22 cellular contexts compared by ENCODE assay signal in the genomic region with DNA sequence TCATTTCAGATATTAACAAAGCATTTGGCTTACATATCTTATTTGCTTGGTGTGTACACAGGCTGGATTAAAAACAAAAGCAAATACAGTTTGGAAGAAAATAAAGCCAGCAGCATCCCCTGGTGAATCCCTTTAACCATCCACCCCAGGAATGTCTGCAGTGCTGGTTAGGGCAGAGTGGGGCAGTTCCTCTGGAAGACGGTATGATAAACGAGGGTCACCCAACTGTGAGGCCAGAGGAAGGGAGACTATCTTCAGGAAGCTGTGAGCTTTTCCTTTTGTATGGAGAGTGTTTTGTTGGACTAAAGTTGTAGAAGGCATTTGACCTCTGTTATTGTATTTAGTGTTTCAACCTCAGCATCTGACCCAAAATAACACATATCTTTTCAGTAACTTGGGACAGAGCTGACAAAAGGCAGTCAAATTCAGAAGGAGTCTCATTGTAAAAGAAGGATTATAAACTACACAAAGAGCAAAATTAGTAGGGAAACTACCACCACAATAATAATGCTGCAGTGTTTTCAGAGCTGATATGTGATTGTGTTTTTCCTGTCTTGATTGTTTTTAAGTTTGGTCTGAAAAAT.
DNase-seq lines count a peak whose midpoint lies in the region; ATAC-seq, FAIRE-seq and TF ChIP-seq lines count a peak whose summit lies in the region.
"Had no signal": no experiment of that assay in that cellular context is flagged by ENCODE, and none has a peak within 500 bp of the region (broad histone marks: within the 10 kb centered on the region; RNA-seq: fewer than 3 reads in every experiment).

No MANE protein-coding gene starts in this region.

- no peaks in the 10 kb centered on the region for H3K27me3 ChIP-seq in HUES64 (ENCODE audit: insufficient read depth, low read length)
- H3K27me3 ChIP-seq in HepG2 (ENCODE audit: control insufficient read depth in 1 of 2, insufficient read depth in 2 of 2, low read length in 2 of 2): no peaks in the 10 kb centered on the region
- no peaks in the 10 kb centered on the region for H3K27me3 ChIP-seq in subcutaneous abdominal adipose tissue (ENCODE audit: control insufficient read depth in 5 of 5, insufficient read depth in 4 of 5, low read length in 5 of 5)
- H3K27me3 ChIP-seq in A673 (replicated peaks; ENCODE audit: insufficient read depth, low read depth, low read length, poor library complexity): no peaks in the 10 kb centered on the region
- H3K27me3 ChIP-seq: right atrium auricular region, transverse colon had no signal

- no peak overlapping the region for H3K4me2 ChIP-seq in HepG2 (ENCODE audit: low read depth, low read length)

- H3K4me1 Mint-ChIP-seq in dendritic cell treated with granulocyte-macrophage colony-stimulating factor and Interleukin-4, amounts not matched to agents 40 ng/mL and 50 ng/mL, for 4 days (ENCODE audit: low read depth): peaks cover 31% of the 10 kb centered on the region

- H2AFZ ChIP-seq in HepG2 (ENCODE audit: low read length): no peak overlapping the region

- BruUV-seq in HepG2 (replicated peaks; lab: Mats Ljungman, UMichigan): no TSS peak
- BruUV-seq in A673 (replicated peaks; lab: Mats Ljungman, UMichigan): no TSS peak

- peak overlapping the region; percentile 27 for H3K27ac Mint-ChIP-seq in dendritic cell treated with granulocyte-macrophage colony-stimulating factor and Interleukin-4, amounts not matched to agents 40 ng/mL and 50 ng/mL, for 4 days
- H3K27ac Mint-ChIP-seq: activated B cell treated with CpG ODN at 0.5 μM for 24 hours; activated CD4-positive, alpha-beta memory T cell treated with anti-CD3 and anti-CD28 coated beads, Interleukin-2, amount 10 ng/mL, durations not matched to agents 7 days and 5 days; B cell; stimulated activated memory B cell treated with anti-CD40 and anti-IgM and Interleukin-4, amounts not matched to agents 10 μg/mL and 1 μg/mL and 100 μg/mL, for 72 hours; T-helper 1 cell treated with Interleukin-12 subunit alpha and Interleukin-12 subunit beta and Interleukin-4 antibody, amounts not matched to agents 30 μg/mL and 1 μg/mL, for 36 hours had no signal

- no peaks in the 10 kb centered on the region for H4K20me1 ChIP-seq in HepG2 (ENCODE audit: insufficient read depth, low read length)

- CTCF ChIA-PET in HepG2 (lab: Yijun Ruan, JAX; ENCODE audit: low intra/inter-chr PET ratio, low total read pairs) (no interaction called here), A673 (lab: Charles Lee) (no interaction called here)

- H3K36me3 ChIP-seq in HUES64 (ENCODE audit: insufficient read depth, low read length) (no peaks in the 10 kb centered on the region), HepG2 (replicated peaks in 1 of 2; ENCODE audit: control insufficient read depth in 1 of 2, insufficient read depth in 2 of 2, low read length in 2 of 2) (no peaks in the 10 kb centered on the region), subcutaneous abdominal adipose tissue (ENCODE audit: control insufficient read depth in 5 of 5, insufficient read depth in 5 of 5, low read length in 5 of 5) (no peaks in the 10 kb centered on the region), A673 (ENCODE audit: insufficient read depth, low read length, poor library complexity, severe bottlenecking) (no peaks in the 10 kb centered on the region)
- H3K36me3 ChIP-seq: right atrium auricular region, transverse colon had no signal

- no peak overlapping the region for H3K4me3 Mint-ChIP-seq in dendritic cell treated with granulocyte-macrophage colony-stimulating factor and Interleukin-4, amounts not matched to agents 40 ng/mL and 50 ng/mL, for 4 days
- H3K4me3 Mint-ChIP-seq: activated B cell treated with CpG ODN at 0.5 μM for 24 hours; activated CD4-positive, alpha-beta memory T cell treated with anti-CD3 and anti-CD28 coated beads, Interleukin-2, amount 10 ng/mL, durations not matched to agents 7 days and 5 days; activated T-cell treated with anti-CD3 and anti-CD28 coated beads, Interleukin-2, amount 50 U/mL, for 4 hours; B cell; stimulated activated memory B cell treated with anti-CD40 and anti-IgM and Interleukin-4, amounts not matched to agents 10 μg/mL and 1 μg/mL and 100 μg/mL, for 72 hours; T-helper 1 cell treated with Interleukin-12 subunit alpha and Interleukin-12 subunit beta and Interleukin-4 antibody, amounts not matched to agents 30 μg/mL and 1 μg/mL, for 36 hours had no signal

- 11% methylated on average over 2 of the region's 2 CpGs for WGBS in HUES64
- 83% methylated on average over 2 of the region's 2 CpGs for WGBS in HepG2 (ENCODE audit: low lambda C conversion rate)

- peak; percentile 23; the same call in 1 of the 2 replicates for TF ChIP-seq CTCF in HepG2 (CRISPR knock-in tag; IDR thresholded peaks at IDR 0.05)
- TF ChIP-seq CTCF in A673 (conservative IDR thresholded peaks at IDR 0.05; ENCODE audit: low read depth, low read length): no peak

- DNase-seq in HepG2 (ENCODE audit: low spot score) (no peak), NCI-H1417 (lab: John Stamatoyannopoulos, UW) (no peak), SHP77 treated with DMSO at 0.1 percent for 48 hours (lab: John Stamatoyannopoulos, UW) (no peak), A673 (ENCODE audit: low spot score) (no peak)
- DNase-seq: activated B cell treated with CpG ODN at 0.5 μM for 24 hours; activated CD4-positive, alpha-beta memory T cell treated with anti-CD3 and anti-CD28 coated beads, Interleukin-2, amount 10 ng/mL, durations not matched to agents 7 days and 5 days; activated naive CD4-positive, alpha-beta T cell treated with anti-CD3 and anti-CD28 coated beads, Interleukin-2, amount 50 U/mL, for 16 hours; activated T-cell treated with anti-CD3 and anti-CD28 coated beads, Interleukin-2, amount 50 U/mL, for 4 hours; COR-L47; left colon; NCI-H1092; NCI-H510A treated with DMSO at 0.1 percent for 48 hours; transverse colon had no signal

- H3K4me3 ChIP-seq in HUES64 (ENCODE audit: low read length): no peak overlapping the region
- no peak overlapping the region for H3K4me3 ChIP-seq in HepG2 (replicated peaks in 1 of 3; ENCODE audit: insufficient read depth in 1 of 3, low read depth in 2 of 3, low read length in 3 of 3)
- no peak overlapping the region for H3K4me3 ChIP-seq in subcutaneous abdominal adipose tissue (ENCODE audit: low read depth in 1 of 5, low read length in 5 of 5)
- H3K4me3 ChIP-seq in A673 (ENCODE audit: low read depth, low read length, poor library complexity, severe bottlenecking): no peak overlapping the region
- H3K4me3 ChIP-seq: right atrium auricular region, transverse colon had no signal

- H3K79me2 ChIP-seq in HepG2 (ENCODE audit: insufficient read depth, low read length): peaks cover 97% of the 10 kb centered on the region

- peak; percentile 37; the same call in 2 of the 3 replicates for ATAC-seq in HepG2
- ATAC-seq: activated T-cell treated with anti-CD3 and anti-CD28 coated beads, Interleukin-2, amount 50 U/mL, for 4 hours; left colon; Right ventricle myocardium inferior; stimulated activated memory B cell treated with anti-CD40 and anti-IgM and Interleukin-4, amounts not matched to agents 10 μg/mL and 1 μg/mL and 100 μg/mL, for 72 hours had no signal

- peaks cover 11% of the 10 kb centered on the region for H3K9me3 Mint-ChIP-seq in dendritic cell treated with granulocyte-macrophage colony-stimulating factor and Interleukin-4, amounts not matched to agents 40 ng/mL and 50 ng/mL, for 4 days
- H3K9me3 Mint-ChIP-seq: activated B cell treated with CpG ODN at 0.5 μM for 24 hours; activated CD4-positive, alpha-beta memory T cell treated with anti-CD3 and anti-CD28 coated beads, Interleukin-2, amount 10 ng/mL, durations not matched to agents 7 days and 5 days; activated T-cell treated with anti-CD3 and anti-CD28 coated beads, Interleukin-2, amount 50 U/mL, for 4 hours; T-helper 1 cell treated with Interleukin-12 subunit alpha and Interleukin-12 subunit beta and Interleukin-4 antibody, amounts not matched to agents 30 μg/mL and 1 μg/mL, for 36 hours had no signal

- no peaks in the 10 kb centered on the region for H3K36me3 Mint-ChIP-seq in dendritic cell treated with granulocyte-macrophage colony-stimulating factor and Interleukin-4, amounts not matched to agents 40 ng/mL and 50 ng/mL, for 4 days (ENCODE audit: low read depth)
- H3K36me3 Mint-ChIP-seq: stimulated activated memory B cell treated with anti-CD40 and anti-IgM and Interleukin-4, amounts not matched to agents 10 μg/mL and 1 μg/mL and 100 μg/mL, for 72 hours had no signal

- no peak for TF ChIP-seq POLR2A in HepG2 (IDR thresholded peaks at IDR 0.05; ENCODE audit: insufficient read depth in 1 of 2, low read depth in 2 of 2, low read length in 2 of 2)

- H3K9me3 ChIP-seq in HUES64 (ENCODE audit: insufficient read depth, low read depth, low read length): no peaks in the 10 kb centered on the region
- H3K9me3 ChIP-seq in HepG2 (ENCODE audit: low read length): no peaks in the 10 kb centered on the region
- no peaks in the 10 kb centered on the region for H3K9me3 ChIP-seq in subcutaneous abdominal adipose tissue (ENCODE audit: control insufficient read depth in 5 of 5, low read length in 5 of 5)
- peaks cover 4% of the 10 kb centered on the region for H3K9me3 ChIP-seq in A673 (ENCODE audit: low read depth, low read length, poor library complexity, severe bottlenecking)
- H3K9me3 ChIP-seq: transverse colon had no signal

- POLR2A ChIA-PET in HepG2 (lab: Yijun Ruan, JAX): no interaction called here
- POLR2A ChIA-PET in A673 (lab: Charles Lee; ENCODE audit: low non-redundant PET): no interaction called here

- no peak for TF ChIP-seq RAD21 in HepG2 (CRISPR knock-in tag; IDR thresholded peaks at IDR 0.05)

- H3K27ac ChIP-seq in HUES64 (ENCODE audit: low read depth, low read length) (peak overlapping the region; percentile 43; the same call in 1 of the 2 replicates), HepG2 (ENCODE audit: extremely low read length, insufficient read depth, low read length) (no peak overlapping the region), subcutaneous abdominal adipose tissue (ENCODE audit: low read depth, low read length) (peak overlapping the region; percentile 12), A673 (ENCODE audit: low read depth, low read length, poor library complexity, severe bottlenecking) (no peak overlapping the region)
- H3K27ac ChIP-seq: right atrium auricular region, transverse colon had no signal

- no peak for TF ChIP-seq EP300 in HepG2 (IDR thresholded peaks at IDR 0.05; ENCODE audit: low read depth in 2 of 2, low read length in 2 of 2)
- TF ChIP-seq EP300 in HepG2 (CRISPR knock-in tag; IDR thresholded peaks at IDR 0.05; ENCODE audit: borderline replicate concordance): no peak

- in situ Hi-C loops in HepG2 (cut with HindIII; ENCODE audit: extremely low pct_ligation_motif_present, low pct_unique_long_range_greater_than_20kb): no loop called here

- H3K9ac ChIP-seq in HUES64 (ENCODE audit: low read depth, low read length): no peak overlapping the region
- H3K9ac ChIP-seq in HepG2 (ENCODE audit: insufficient read depth, low read depth, low read length): no peak overlapping the region
- no peak overlapping the region for H3K9ac ChIP-seq in subcutaneous abdominal adipose tissue (ENCODE audit: low read length in 5 of 5)

- intact Hi-C loops in dendritic cell treated with granulocyte-macrophage colony-stimulating factor and Interleukin-4, amounts not matched to agents 40 ng/mL and 50 ng/mL, for 4 days (cut with micrococcal nuclease): no loop called here
- intact Hi-C loops in HepG2 (cut with micrococcal nuclease; ENCODE audit: unreplicated experiment): no loop called here
- intact Hi-C loops in A673 (cut with micrococcal nuclease; ENCODE audit: unreplicated experiment): no loop called here

- no peaks in the 10 kb centered on the region for H3K27me3 Mint-ChIP-seq in dendritic cell treated with granulocyte-macrophage colony-stimulating factor and Interleukin-4, amounts not matched to agents 40 ng/mL and 50 ng/mL, for 4 days
- H3K27me3 Mint-ChIP-seq: activated B cell treated with CpG ODN at 0.5 μM for 24 hours, B cell had no signal

- no peak for FAIRE-seq in HepG2 (lab: Jason Lieb, UNC)
- FAIRE-seq: colon had no signal

- H3K4me1 ChIP-seq in HUES64 (ENCODE audit: insufficient read depth, low read length) (peaks cover 62% of the 10 kb centered on the region), HepG2 (ENCODE audit: insufficient read depth, low read length) (peaks cover 72% of the 10 kb centered on the region), subcutaneous abdominal adipose tissue (ENCODE audit: control insufficient read depth in 5 of 5, insufficient read depth in 5 of 5, low read length in 5 of 5) (peaks cover 7 to 62% (median 52%) of the 10 kb centered on the region in 5 donors), A673 (ENCODE audit: insufficient read depth, low read length, poor library complexity, severe bottlenecking) (peaks cover 46% of the 10 kb centered on the region)

Comparison
In these comparisons a context has a peak if more than half of its experiments do, and no peak if none do; other contexts are left out.
1. H3K27ac ChIP-seq: peak in HUES64 (single experiment) and subcutaneous abdominal adipose tissue (single experiment); none in HepG2 (single experiment) and A673 (single experiment).